12 cellular contexts compared by ENCODE assay signal in the genomic region with DNA sequence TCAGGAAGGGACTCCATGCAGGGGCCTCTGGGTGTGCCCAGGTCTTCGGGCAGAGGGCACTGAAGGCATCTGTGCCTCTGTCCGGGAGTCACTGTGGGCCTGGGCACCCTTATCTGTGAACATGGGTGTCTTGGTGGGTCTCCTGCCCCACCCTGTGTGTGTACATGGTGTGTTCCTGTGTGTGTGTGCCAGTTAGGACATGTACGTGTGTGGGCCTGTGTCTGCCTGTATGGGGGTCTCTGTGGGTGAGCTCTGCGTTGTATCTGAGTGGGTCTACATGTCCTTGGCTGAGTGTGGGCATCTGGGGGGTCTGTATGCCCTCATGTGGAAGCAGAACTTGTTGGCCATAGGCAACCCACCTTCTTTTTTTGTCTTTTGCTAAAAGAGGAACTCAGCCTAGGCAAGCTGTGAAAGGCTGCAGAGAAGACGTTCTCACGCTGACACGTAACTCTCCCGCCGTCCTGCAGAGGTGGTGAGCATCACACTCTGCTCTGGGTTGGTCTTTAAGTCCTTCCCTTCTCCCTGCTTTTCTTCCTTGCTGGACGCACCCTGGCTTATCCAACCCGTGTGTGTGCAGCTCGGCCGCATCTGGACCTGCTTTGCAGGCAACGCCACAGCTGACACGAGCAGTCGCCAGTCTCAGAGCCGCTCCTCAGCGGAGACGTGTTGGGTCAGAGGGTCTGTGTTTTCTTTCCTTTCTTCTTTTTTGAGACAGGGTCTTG. TPM values are rescaled to one million over a fixed set of nuclear protein-coding genes. Genes with fewer than 3 reads are reported as not detected.
DNase-seq lines count a peak whose midpoint lies in the region; ATAC-seq and TF ChIP-seq lines count a peak whose summit lies in the region.
"Had no signal": no experiment of that assay in that cellular context is flagged by ENCODE, and none has a peak within 500 bp of the region (broad histone marks: within the 10 kb centered on the region; RNA-seq: fewer than 3 reads in every experiment).

No MANE protein-coding gene starts in this region.

- peaks cover 9% of the 10 kb centered on the region for H4K20me1 ChIP-seq in neural progenitor cell (ENCODE audit: low read depth)

- no peak overlapping the region for H3K9ac ChIP-seq in neural progenitor cell

- H3K4me1 ChIP-seq in adrenal gland (replicated peaks in 1 of 2), result no peaks in the 10 kb centered on the region
- H3K4me1 ChIP-seq in neural progenitor cell, result no peaks in the 10 kb centered on the region

- 65 to 74% (median 72%) methylated on average over 17 to 19 of the region's 19 CpGs for WGBS in adrenal gland, 4 donors

- H3K4me1 Mint-ChIP-seq in neural progenitor cell, result peaks cover 10% of the 10 kb centered on the region

- H3K4me3 Mint-ChIP-seq in neural progenitor cell, result peak overlapping the region; percentile 31
- H3K4me3 Mint-ChIP-seq: activated naive CD4-positive, alpha-beta T cell treated with anti-CD3 and anti-CD28 coated beads, Interleukin-2, amount 50 U/mL, for 24 hours had no signal

- H3K27ac ChIP-seq in adrenal gland (no peak overlapping the region), neural progenitor cell (no peak overlapping the region), coronary artery (no peak overlapping the region)

- no peak for TF ChIP-seq POLR2A in adrenal gland (IDR thresholded peaks at IDR 0.05)

- no peak for ATAC-seq in GM18858 (IDR thresholded peaks at IDR 0.05; ENCODE audit: unreplicated experiment)

- H3K36me3 ChIP-seq in adrenal gland (replicated peaks in 1 of 2) (no peaks in the 10 kb centered on the region), neural progenitor cell (no peaks in the 10 kb centered on the region)

- no peak overlapping the region for H3K4me3 ChIP-seq in adrenal gland
- no peak overlapping the region for H3K4me3 ChIP-seq in neural progenitor cell
- H3K4me3 ChIP-seq in coronary artery, result no peak overlapping the region

- peak; percentile 72 for DNase-seq in GM13976 (ENCODE audit: low spot score)
- DNase-seq in MV-4-11 (lab: John Stamatoyannopoulos, UW), result peak; percentile 77
- peak in 4 of 7 donors; percentile 9 to 44 (median 10) for DNase-seq in adrenal gland
- DNase-seq in neural progenitor cell (ENCODE audit: low spot score), result no peak
- no peak for DNase-seq in coronary artery (ENCODE audit: low spot score)
- DNase-seq in stimulated activated CD4-positive, alpha-beta T cell treated with anti-CD3 and anti-CD28 coated beads, Interleukin-4, amount 100 ng/mL, for 4 hours, result no peak
- no peak for DNase-seq in COR-L47 (lab: John Stamatoyannopoulos, UW)
- DNase-seq: DND-41; effector CD4-positive, alpha-beta T cell; GOT3 had no signal

- H3K27me3 ChIP-seq in adrenal gland (peaks cover 8% of the 10 kb centered on the region), neural progenitor cell (peaks cover 14% of the 10 kb centered on the region)

- H3K27ac Mint-ChIP-seq in neural progenitor cell, result no peak overlapping the region

- peaks cover 23% of the 10 kb centered on the region for H3K27me3 Mint-ChIP-seq in neural progenitor cell (ENCODE audit: insufficient read depth, low read depth)

- no peak for TF ChIP-seq CTCF in GM13976 (IDR thresholded peaks at IDR 0.05; ENCODE audit: borderline replicate concordance, control extremely low read depth, extremely low read depth, insufficient read depth, missing control alignments)
- TF ChIP-seq CTCF in adrenal gland (IDR thresholded peaks at IDR 0.05), result no peak
- TF ChIP-seq CTCF in neural progenitor cell (IDR thresholded peaks at IDR 0.05), result no peak
- no peak for TF ChIP-seq CTCF in coronary artery (IDR thresholded peaks at IDR 0.05)

- H2AFZ ChIP-seq in neural progenitor cell (replicated peaks), result no peak overlapping the region

- no peaks in the 10 kb centered on the region for H3K36me3 Mint-ChIP-seq in neural progenitor cell
- H3K36me3 Mint-ChIP-seq: activated naive CD4-positive, alpha-beta T cell treated with anti-CD3 and anti-CD28 coated beads, Interleukin-2, amount 50 U/mL, for 24 hours had no signal

- in situ Hi-C loops in GM13976 (cut with MboI; ENCODE audit: low sequenced_read_pairs, unreplicated experiment), result no loop called here

- H3K79me2 ChIP-seq in neural progenitor cell (ENCODE audit: low read depth), result no peaks in the 10 kb centered on the region

- H3K9me3 Mint-ChIP-seq in neural progenitor cell, result no peaks in the 10 kb centered on the region
- H3K9me3 Mint-ChIP-seq: activated naive CD4-positive, alpha-beta T cell treated with anti-CD3 and anti-CD28 coated beads, Interleukin-2, amount 50 U/mL, for 24 hours had no signal

- H3K9me3 ChIP-seq in adrenal gland (replicated peaks in 1 of 3) (no peaks in the 10 kb centered on the region), neural progenitor cell (ENCODE audit: low read depth) (no peaks in the 10 kb centered on the region)

- intact Hi-C loops in adrenal gland (cut with DNase I), result no loop called here

- no peak overlapping the region for H3K4me2 ChIP-seq in neural progenitor cell

- no peaks in the 10 kb centered on the region for H3F3A ChIP-seq in neural progenitor cell (ENCODE audit: low read depth)

RNA-seq across cellular contexts. Expression of a gene that starts 0.5 kb away (rescaled TPM):
- under 1 TPM in 2 of 8 donors, not detected in 6; 0.34 to 0.42 TPM for total RNA-seq in adrenal gland
- under 1 TPM in 2 of 3 donors, not detected in 1; 0.18 to 0.32 TPM for polyA plus RNA-seq in adrenal gland
- not detected in 2 replicates for total RNA-seq in neural progenitor cell (ENCODE audit: low replicate concordance)

RNA-seq across cellular contexts. Expression of a gene that starts 23.7 kb away (rescaled TPM):
- total RNA-seq in adrenal gland, result under 1 TPM in 1 of 8 donors, not detected in 7; 0.28 TPM
- 1 to 10 TPM in 2 of 3 donors, not detected in 1; 1.1 to 1.2 TPM for polyA plus RNA-seq in adrenal gland
- 0.99 TPM in 1 of 2 replicates, not detected in the other for total RNA-seq in neural progenitor cell (ENCODE audit: low replicate concordance)

RNA-seq across cellular contexts. Expression of a gene that starts 28.0 kb away (rescaled TPM):
- total RNA-seq in adrenal gland, result 1 to 10 TPM; 1.6 to 5.7 (median 3.1) TPM
- polyA plus RNA-seq in adrenal gland, result 1 to 10 TPM in 1 of 3 donors, under 1 TPM in 2; 0.24 to 1.6 (median 0.88) TPM
- 1.3 and 3.3 TPM in 2 replicates for total RNA-seq in neural progenitor cell (ENCODE audit: low replicate concordance)

RNA-seq across cellular contexts. Expression of a gene that starts 28.6 kb away (rescaled TPM):
- total RNA-seq in adrenal gland, result 10 to 100 TPM; 12.5 to 42.0 (median 17.6) TPM
- polyA plus RNA-seq in adrenal gland, result 10 to 100 TPM in 2 of 3 donors, 1 to 10 TPM in 1; 3.0 to 13.5 (median 12.4) TPM
- total RNA-seq in neural progenitor cell (ENCODE audit: low replicate concordance), result 2.0 and 11.0 TPM in 2 replicates

RNA-seq across cellular contexts. Expression of a gene that starts 44.9 kb away (rescaled TPM):
- total RNA-seq in adrenal gland (10 to 100 TPM; 12.6 to 78.6 (median 53.7) TPM), neural progenitor cell (ENCODE audit: low replicate concordance) (23.2 and 51.2 TPM in 2 replicates)
- 100 to 1,000 TPM in 2 of 3 donors, 10 to 100 TPM in 1; 19.6 to 184 (median 132) TPM for polyA plus RNA-seq in adrenal gland

Comparison
In these comparisons a context has a peak if more than half of its experiments do, and no peak if none do; other contexts are left out.
1. DNase-seq: peak in GM13976 (single experiment), MV-4-11 (single experiment) and adrenal gland (4 of 7); none in neural progenitor cell (single experiment), coronary artery (single experiment), stimulated activated CD4-positive, alpha-beta T cell treated with anti-CD3 and anti-CD28 coated beads, Interleukin-4, amount 100 ng/mL, for 4 hours (0 of 2) and COR-L47 (single experiment).